8 cellular contexts compared by ENCODE assay signal in genomic region chr1:212608209-212608955, GRCh38. TPM values are rescaled to one million over a fixed set of nuclear protein-coding genes. Genes with fewer than 3 reads are reported as not detected.
DNase-seq lines count a peak whose midpoint lies in the region; ATAC-seq and TF ChIP-seq lines count a peak whose summit lies in the region.

ATF3 (plus strand) TSS chr1:212608761; CDS start chr1:212615022, 6,261 bp downstream.

- peaks cover 0 to 19% (median 6%) of the 10 kb centered on the region in 4 donors for H3K4me1 ChIP-seq in liver (ENCODE audit: control insufficient read depth in 4 of 4, insufficient read depth in 4 of 4, low read length in 3 of 4)

- peak within 1 kb of the TSS; percentile 98 to 99 for H3K9ac ChIP-seq in liver (ENCODE audit: low read depth in 1 of 2, low read length in 2 of 2)

- H3K27ac ChIP-seq in liver (ENCODE audit: low read depth in 1 of 2, low read length in 2 of 2): peak within 1 kb of the TSS; percentile 97 to 99

- no peaks in the 10 kb centered on the region for H3K27me3 ChIP-seq in liver (ENCODE audit: control insufficient read depth in 4 of 4, insufficient read depth in 4 of 4, low read length in 3 of 4)

- ATAC-seq in GM19395 (IDR thresholded peaks at IDR 0.05; ENCODE audit: unreplicated experiment): peak; percentile 66
- ATAC-seq in HG03558 (IDR thresholded peaks at IDR 0.05; ENCODE audit: extremely low read depth, unreplicated experiment): peak; percentile 40

- H3K9me3 ChIP-seq in liver (ENCODE audit: control insufficient read depth in 4 of 4, low read length in 3 of 4): no peaks in the 10 kb centered on the region

- peak; percentile 32 to 35 for TF ChIP-seq RAD21 in liver (IDR thresholded peaks at IDR 0.05)

- no peaks in the 10 kb centered on the region for H3K36me3 ChIP-seq in liver (ENCODE audit: control insufficient read depth in 4 of 4, insufficient read depth in 3 of 4, low read depth in 1 of 4, low read length in 3 of 4)

- no peak for TF ChIP-seq CTCF in liver (IDR thresholded peaks at IDR 0.05; ENCODE audit: low read depth, low read length, missing input control)

- under 1% methylated on average over 65 of the region's 65 CpGs for WGBS in liver

- peak; percentile 98 for DNase-seq in CD1c-positive myeloid dendritic cell (ENCODE audit: extremely low spot score)
- peak; percentile 97 for DNase-seq in NCI-H748 (lab: John Stamatoyannopoulos, UW; ENCODE audit: unreplicated experiment)
- peak; percentile 89 to 90 for DNase-seq in activated CD4-positive, alpha-beta T cell treated with anti-CD3 and anti-CD28 coated beads, Interleukin-2, amount 50 U/mL, for 4 hours
- peak; percentile 98 for DNase-seq in dermis blood vessel endothelial cell
- DNase-seq in stimulated activated CD4-positive, alpha-beta T cell treated with anti-CD3 and anti-CD28 coated beads, Interleukin-4, amount 100 ng/mL, for 1 hour: peak; percentile 88

- H3K4me3 ChIP-seq in liver (ENCODE audit: low read depth in 1 of 3, low read length in 3 of 3): peak within 1 kb of the TSS; percentile 72 to 80 (median 78)

TF ChIP-seq in liver, 16 proteins besides CTCF, POLR2A, EP300 and RAD21:
- no peak for TF ChIP-seq FOXA1 (IDR thresholded peaks at IDR 0.05)
- peak; percentile 99 for TF ChIP-seq ATF3 (IDR thresholded peaks at IDR 0.05)
- peak; percentile 17 for TF ChIP-seq FOXA2 (IDR thresholded peaks at IDR 0.05)
- peak; percentile 82 for TF ChIP-seq YY1 (IDR thresholded peaks at IDR 0.05)
- no peak for TF ChIP-seq GABPA (IDR thresholded peaks at IDR 0.05 in 1 of 2, conservative IDR thresholded peaks at IDR 0.05 in 1 of 2)
- TF ChIP-seq SP1 (IDR thresholded peaks at IDR 0.05): peak; percentile 85
- TF ChIP-seq EGR1 (IDR thresholded peaks at IDR 0.05; ENCODE audit: low read depth in 2 of 2): peak; percentile 53 to 57
- peak; percentile 79 to 88 for TF ChIP-seq JUND (IDR thresholded peaks at IDR 0.05)
- TF ChIP-seq HNF4G (IDR thresholded peaks at IDR 0.05): no peak
- peak; percentile 29 for TF ChIP-seq NR2F2 (IDR thresholded peaks at IDR 0.05)
- TF ChIP-seq, protein P1, sequence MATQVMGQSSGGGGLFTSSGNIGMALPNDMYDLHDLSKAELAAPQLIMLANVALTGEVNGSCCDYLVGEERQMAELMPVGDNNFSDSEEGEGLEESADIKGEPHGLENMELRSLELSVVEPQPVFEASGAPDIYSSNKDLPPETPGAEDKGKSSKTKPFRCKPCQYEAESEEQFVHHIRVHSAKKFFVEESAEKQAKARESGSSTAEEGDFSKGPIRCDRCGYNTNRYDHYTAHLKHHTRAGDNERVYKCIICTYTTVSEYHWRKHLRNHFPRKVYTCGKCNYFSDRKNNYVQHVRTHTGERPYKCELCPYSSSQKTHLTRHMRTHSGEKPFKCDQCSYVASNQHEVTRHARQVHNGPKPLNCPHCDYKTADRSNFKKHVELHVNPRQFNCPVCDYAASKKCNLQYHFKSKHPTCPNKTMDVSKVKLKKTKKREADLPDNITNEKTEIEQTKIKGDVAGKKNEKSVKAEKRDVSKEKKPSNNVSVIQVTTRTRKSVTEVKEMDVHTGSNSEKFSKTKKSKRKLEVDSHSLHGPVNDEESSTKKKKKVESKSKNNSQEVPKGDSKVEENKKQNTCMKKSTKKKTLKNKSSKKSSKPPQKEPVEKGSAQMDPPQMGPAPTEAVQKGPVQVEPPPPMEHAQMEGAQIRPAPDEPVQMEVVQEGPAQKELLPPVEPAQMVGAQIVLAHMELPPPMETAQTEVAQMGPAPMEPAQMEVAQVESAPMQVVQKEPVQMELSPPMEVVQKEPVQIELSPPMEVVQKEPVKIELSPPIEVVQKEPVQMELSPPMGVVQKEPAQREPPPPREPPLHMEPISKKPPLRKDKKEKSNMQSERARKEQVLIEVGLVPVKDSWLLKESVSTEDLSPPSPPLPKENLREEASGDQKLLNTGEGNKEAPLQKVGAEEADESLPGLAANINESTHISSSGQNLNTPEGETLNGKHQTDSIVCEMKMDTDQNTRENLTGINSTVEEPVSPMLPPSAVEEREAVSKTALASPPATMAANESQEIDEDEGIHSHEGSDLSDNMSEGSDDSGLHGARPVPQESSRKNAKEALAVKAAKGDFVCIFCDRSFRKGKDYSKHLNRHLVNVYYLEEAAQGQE (IDR thresholded peaks at IDR 0.05): peak; percentile 76
- TF ChIP-seq RXRA (IDR thresholded peaks at IDR 0.05): peak; percentile 82 to 88
- TF ChIP-seq ZBTB33 (IDR thresholded peaks at IDR 0.05): peak; percentile 81
- peak; percentile 73 for TF ChIP-seq MAX (IDR thresholded peaks at IDR 0.05)
- peak; percentile 93 for TF ChIP-seq TAF1 (conservative IDR thresholded peaks at IDR 0.05)
- TF ChIP-seq HNF4A (conservative IDR thresholded peaks at IDR 0.05): peak; percentile 50 to 59

RNA-seq across cellular contexts. Expression of gene ATF3, which starts in this region (rescaled TPM):
- total RNA-seq in dermis blood vessel endothelial cell (1.4 and 6.0 TPM in 2 replicates), liver (1 to 10 TPM; 1.1 to 5.4 TPM)
- polyA plus RNA-seq in liver: 1 to 10 TPM; 5.6 to 8.8 TPM

Comparison
In these comparisons a context has a peak if more than half of its experiments do, and no peak if none do; other contexts are left out.
1. Peak in every context shown above with its lines: DNase-seq, ATAC-seq, H3K4me3 ChIP-seq and H3K27ac ChIP-seq.